In the genomic region with DNA sequence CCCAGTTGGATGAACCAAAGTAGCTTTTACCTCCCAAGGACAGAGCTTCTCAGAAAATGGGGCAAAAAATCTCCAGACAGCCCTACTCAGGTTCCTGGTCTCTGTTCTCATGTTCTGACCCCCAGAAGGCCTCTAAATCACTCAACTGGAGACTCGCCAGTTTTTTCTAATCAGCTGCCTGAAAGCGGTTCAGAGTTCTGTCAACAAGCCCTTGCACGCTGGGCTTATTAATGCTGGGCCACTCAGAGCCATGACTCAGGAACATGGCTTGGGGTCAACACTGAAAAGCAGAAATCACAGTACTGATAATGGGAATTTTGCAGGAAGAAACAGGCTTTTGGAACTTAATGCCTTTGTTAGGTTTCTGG, we compare ENCODE assay signal across 8 cellular contexts. TPM values are rescaled to one million over a fixed set of nuclear protein-coding genes. Genes with fewer than 3 reads are reported as not detected.
DNase-seq lines count a peak whose midpoint lies in the region; ATAC-seq, FAIRE-seq and TF ChIP-seq lines count a peak whose summit lies in the region.

No MANE protein-coding gene starts in this region.

- no peaks in the 10 kb centered on the region for H3K9me3 ChIP-seq in kidney (ENCODE audit: control insufficient read depth in 1 of 2, low read length in 2 of 2)
- H3K9me3 ChIP-seq in tibial nerve = no peaks in the 10 kb centered on the region

- no peaks in the 10 kb centered on the region for H3K79me2 ChIP-seq in ACC112 (ENCODE audit: control insufficient read depth, insufficient read depth, low read length, unreplicated experiment)

- in situ Hi-C loops in GM13976 (cut with MboI; ENCODE audit: low sequenced_read_pairs, unreplicated experiment) = loop anchor here (10.0 kb wide), 1 partner anchor 243 kb away; no protein-coding TSS in a partner anchor

- peak overlapping the region; percentile 60; the same call in 1 of the 2 replicates for H3K27ac Mint-ChIP-seq in WTC11

- H3K36me3 ChIP-seq in ACC112 (ENCODE audit: insufficient read depth, low read length) (no peaks in the 10 kb centered on the region), kidney (ENCODE audit: control insufficient read depth in 1 of 2, insufficient read depth in 2 of 2, low read length in 2 of 2) (peaks cover 8 to 9% of the 10 kb centered on the region in 2 donors), tibial nerve (peaks cover 0 to 39% (median 0%) of the 10 kb centered on the region in 3 donors)

- H3K27me3 ChIP-seq in ACC112 (ENCODE audit: insufficient read depth, low read length) = no peaks in the 10 kb centered on the region
- no peaks in the 10 kb centered on the region for H3K27me3 ChIP-seq in tibial nerve

- 0 out of 2 replicates have a peak, but pooled peaks cover 4% of the 10 kb centered on the region for H3K4me1 Mint-ChIP-seq in WTC11

- no peaks in the 10 kb centered on the region for H3K27me3 Mint-ChIP-seq in WTC11 (ENCODE audit: low read depth)

- ATAC-seq in WTC11 = no peak

- peak; percentile 39 for FAIRE-seq in kidney (lab: Jason Lieb, UNC)

- H3K9ac ChIP-seq in kidney (ENCODE audit: low read length in 2 of 2) = peak overlapping the region in 1 of 2 donors; percentile 46

- H2AFZ ChIP-seq in ACC112 (ENCODE audit: low read length, unreplicated experiment) = peak overlapping the region; percentile 67

- H3K36me3 Mint-ChIP-seq in WTC11 = peaks cover 4% of the 10 kb centered on the region; the same call in 1 of the 2 replicates

- intact Hi-C loops in kidney (cut with DNase I) = no loop called here

- DNase-seq in HT-29 (ENCODE audit: low spot score) = peak; percentile 47
- no peak for DNase-seq in WTC11 (ENCODE audit: low spot score)
- no peak for DNase-seq in kidney
- peak in 1 of 2 donors; percentile 64 for DNase-seq in tibial nerve (ENCODE audit: low spot score in 2 of 2)
- DNase-seq in DMS114 treated with DMSO at 0.1 percent for 48 hours (lab: John Stamatoyannopoulos, UW; ENCODE audit: unreplicated experiment) = no peak
- DNase-seq in LoVo (ENCODE audit: low spot score) = no peak
- DNase-seq in GM13976 (ENCODE audit: low spot score) = no peak

- no peak overlapping the region for H3K4me3 Mint-ChIP-seq in WTC11

- no peak for TF ChIP-seq POLR2A in tibial nerve (IDR thresholded peaks at IDR 0.05)

- H3K27ac ChIP-seq in ACC112 (ENCODE audit: low read depth, low read length) = peak overlapping the region; percentile 67
- H3K27ac ChIP-seq in kidney (ENCODE audit: low read depth in 2 of 2, low read length in 2 of 2) = peak overlapping the region; percentile 88 to 89
- peak overlapping the region; percentile 29 to 87 (median 66) for H3K27ac ChIP-seq in tibial nerve

- WGBS in tibial nerve, 2 donors = 11 to 29% methylated on average over 3 of the region's 3 CpGs

- H3K9me3 Mint-ChIP-seq in WTC11 = no peaks in the 10 kb centered on the region

- H3K4me1 ChIP-seq in ACC112 (ENCODE audit: control insufficient read depth, insufficient read depth, low read length, unreplicated experiment) = peaks cover 3% of the 10 kb centered on the region
- peaks cover 9 to 15% of the 10 kb centered on the region in 2 donors for H3K4me1 ChIP-seq in kidney (ENCODE audit: control insufficient read depth in 1 of 2, insufficient read depth in 1 of 2, low read depth in 1 of 2, low read length in 2 of 2)
- H3K4me1 ChIP-seq in tibial nerve = peaks cover 0 to 22% (median 8%) of the 10 kb centered on the region in 4 donors

- TF ChIP-seq CTCF in WTC11 (IDR thresholded peaks at IDR 0.05) (no peak), kidney (IDR thresholded peaks at IDR 0.05; ENCODE audit: borderline replicate concordance, extremely low read depth, insufficient read depth) (no peak), tibial nerve (IDR thresholded peaks at IDR 0.05) (no peak), GM13976 (IDR thresholded peaks at IDR 0.05; ENCODE audit: borderline replicate concordance, control extremely low read depth, extremely low read depth, insufficient read depth, missing control alignments) (no peak)

- POLR2A ChIA-PET in WTC11 (lab: Charles Lee) = interaction anchor here (0.5 kb wide), 1 partner anchor 17 kb away, joined by 6 read pairs; no protein-coding TSS in a partner anchor

- H3K4me3 ChIP-seq in ACC112 (ENCODE audit: low read depth, low read length) (no peak overlapping the region), kidney (ENCODE audit: low read length in 2 of 2) (no peak overlapping the region), tibial nerve (no peak overlapping the region)

- peak in 1 of 2 donors; percentile 46 for TF ChIP-seq EP300 in tibial nerve (IDR thresholded peaks at IDR 0.05)

- CTCF ChIA-PET in WTC11 (lab: Charles Lee) = interaction anchor here (0.6 to 2.5 kb wide), 28 partner anchors 8 to 393 kb away, joined by 3 to 28 read pairs (median 4); no protein-coding TSS in a partner anchor

TF ChIP-seq in WTC11, 78 proteins besides CTCF, POLR2A, EP300 and RAD21 (continues in another document):
- TF ChIP-seq, protein P1, sequence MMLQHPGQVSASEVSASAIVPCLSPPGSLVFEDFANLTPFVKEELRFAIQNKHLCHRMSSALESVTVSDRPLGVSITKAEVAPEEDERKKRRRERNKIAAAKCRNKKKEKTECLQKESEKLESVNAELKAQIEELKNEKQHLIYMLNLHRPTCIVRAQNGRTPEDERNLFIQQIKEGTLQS (CRISPR knock-in tag; conservative IDR thresholded peaks at IDR 0.05) = no peak
- TF ChIP-seq ZNF121 (CRISPR knock-in tag; IDR thresholded peaks at IDR 0.05) = no peak
- no peak for TF ChIP-seq ZNF138 (CRISPR knock-in tag; conservative IDR thresholded peaks at IDR 0.05)
- TF ChIP-seq, protein P2, sequence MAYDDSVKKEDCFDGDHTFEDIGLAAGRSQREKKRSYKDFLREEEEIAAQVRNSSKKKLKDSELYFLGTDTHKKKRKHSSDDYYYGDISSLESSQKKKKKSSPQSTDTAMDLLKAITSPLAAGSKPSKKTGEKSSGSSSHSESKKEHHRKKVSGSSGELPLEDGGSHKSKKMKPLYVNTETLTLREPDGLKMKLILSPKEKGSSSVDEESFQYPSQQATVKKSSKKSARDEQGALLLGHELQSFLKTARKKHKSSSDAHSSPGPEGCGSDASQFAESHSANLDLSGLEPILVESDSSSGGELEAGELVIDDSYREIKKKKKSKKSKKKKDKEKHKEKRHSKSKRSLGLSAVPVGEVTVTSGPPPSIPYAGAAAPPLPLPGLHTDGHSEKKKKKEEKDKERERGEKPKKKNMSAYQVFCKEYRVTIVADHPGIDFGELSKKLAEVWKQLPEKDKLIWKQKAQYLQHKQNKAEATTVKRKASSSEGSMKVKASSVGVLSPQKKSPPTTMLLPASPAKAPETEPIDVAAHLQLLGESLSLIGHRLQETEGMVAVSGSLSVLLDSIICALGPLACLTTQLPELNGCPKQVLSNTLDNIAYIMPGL (CRISPR knock-in tag; IDR thresholded peaks at IDR 0.05) = no peak
- TF ChIP-seq ERG (CRISPR knock-in tag; IDR thresholded peaks at IDR 0.05) = no peak
- no peak for TF ChIP-seq IRF2 (CRISPR knock-in tag; IDR thresholded peaks at IDR 0.05; ENCODE audit: borderline replicate concordance, low read depth)
- no peak for TF ChIP-seq EMX1 (CRISPR knock-in tag; IDR thresholded peaks at IDR 0.05)
- TF ChIP-seq ATF1 (CRISPR knock-in tag; IDR thresholded peaks at IDR 0.05) = no peak
- no peak for TF ChIP-seq AR (CRISPR knock-in tag; IDR thresholded peaks at IDR 0.05)
- TF ChIP-seq NFATC4 (CRISPR knock-in tag; IDR thresholded peaks at IDR 0.05) = no peak

RNA-seq across cellular contexts. Expression of gene ECHDC3, which starts 15.3 kb away (rescaled TPM):
- 0.70 and 2.6 TPM in 2 replicates for total RNA-seq in HT-29 (2014; rRNA removed; shearing (Covaris generic))
- 17.1 to 18.3 TPM (median 18.1 TPM) in 3 replicates for total RNA-seq in WTC11 (2021)
- 32.4 TPM for total RNA-seq in kidney
- 132 TPM for polyA plus RNA-seq in kidney (ENCODE audit: insufficient read depth, low read depth, low replicate concordance)
- 10 to 100 TPM; 48.6 to 91.3 (median 66.9) TPM for total RNA-seq in tibial nerve
